8 cellular contexts compared by ENCODE assay signal in genomic region chr10:96556003-96556402, GRCh38. TPM values are rescaled to one million over a fixed set of nuclear protein-coding genes. Genes with fewer than 3 reads are reported as not detected.
DNase-seq lines count a peak whose midpoint lies in the region; ATAC-seq and TF ChIP-seq lines count a peak whose summit lies in the region.

No MANE protein-coding gene starts in this region.

- H3K9me3 ChIP-seq in SU-DHL-6 (ENCODE audit: insufficient read depth, low read length) (no peaks in the 10 kb centered on the region), heart right ventricle (no peaks in the 10 kb centered on the region)

- WGBS in heart right ventricle, 2 donors = 43 to 66% methylated on average over 1 of the region's 1 CpG

- H3K4me1 ChIP-seq in heart right ventricle = peaks cover 0 to 3% (median 0%) of the 10 kb centered on the region in 9 donors

- DNase-seq in AG04449 (ENCODE audit: low read depth, low spot score) (no peak), GM13976 (ENCODE audit: low spot score) (no peak), heart right ventricle (no peak), glutamatergic neuron (no peak)
- DNase-seq in NK-92 treated with Interleukin-12 subunit alpha and Interleukin-12 subunit beta, amount 100 ng/mL, for 24 hours (lab: John Stamatoyannopoulos, UW) = no peak
- DNase-seq in activated T-cell treated with anti-CD3 and anti-CD28 coated beads, Interleukin-2, amount 50 U/mL, for 24 hours = no peak

- H3K36me3 Mint-ChIP-seq in glutamatergic neuron (ENCODE audit: unreplicated experiment) = no peaks in the 10 kb centered on the region
- peaks cover 17% of the 10 kb centered on the region for H3K36me3 Mint-ChIP-seq in activated T-cell treated with anti-CD3 and anti-CD28 coated beads, Interleukin-2, amount 50 U/mL, for 24 hours (ENCODE audit: low read depth)

- ATAC-seq in heart right ventricle (peak in 1 of 8 donors; percentile 33), HG03025 (IDR thresholded peaks at IDR 0.05; ENCODE audit: low FRiP score, unreplicated experiment) (no peak)

- H3K27ac ChIP-seq in SU-DHL-6 (ENCODE audit: low read depth, low read length) (no peak overlapping the region), heart right ventricle (no peak overlapping the region)

- peak; percentile 16 for TF ChIP-seq CTCF in AG04449 (IDR thresholded peaks at IDR 0.05; ENCODE audit: insufficient read depth, low read length, missing control alignments)
- peak; percentile 19 for TF ChIP-seq CTCF in GM13976 (IDR thresholded peaks at IDR 0.05; ENCODE audit: borderline replicate concordance, control extremely low read depth, extremely low read depth, insufficient read depth, missing control alignments)
- TF ChIP-seq CTCF in SU-DHL-6 (IDR thresholded peaks at IDR 0.05; ENCODE audit: insufficient read depth, low read length, poor library complexity, severe bottlenecking) = peak; percentile 28
- peak in 8 of 9 donors; percentile 15 to 66 (median 51) for TF ChIP-seq CTCF in heart right ventricle (IDR thresholded peaks at IDR 0.05)
- no peak for TF ChIP-seq CTCF in glutamatergic neuron (IDR thresholded peaks at IDR 0.05; ENCODE audit: partially characterized antibody, unreplicated experiment)

- H3K9ac ChIP-seq in SU-DHL-6 (ENCODE audit: low read length) = no peak overlapping the region

- CTCF ChIA-PET in AG04449 (lab: Yijun Ruan, JAX) = interaction anchor here (0.6 to 2.9 kb wide), 8 partner anchors 10 to 185 kb away, joined by 3 to 17 read pairs (median 8); partner anchors contain the start of gene TLL2

- H2AFZ ChIP-seq in SU-DHL-6 (ENCODE audit: low read depth, low read length, severe bottlenecking) = no peak overlapping the region

- H3K27me3 Mint-ChIP-seq in glutamatergic neuron (ENCODE audit: unreplicated experiment) = no peaks in the 10 kb centered on the region
- H3K27me3 Mint-ChIP-seq in activated T-cell treated with anti-CD3 and anti-CD28 coated beads, Interleukin-2, amount 50 U/mL, for 24 hours = no peaks in the 10 kb centered on the region

- H3K4me1 Mint-ChIP-seq in glutamatergic neuron (ENCODE audit: low read depth, unreplicated experiment) = peaks cover 3% of the 10 kb centered on the region
- no peaks in the 10 kb centered on the region for H3K4me1 Mint-ChIP-seq in activated T-cell treated with anti-CD3 and anti-CD28 coated beads, Interleukin-2, amount 50 U/mL, for 24 hours (ENCODE audit: low read depth)

- no peaks in the 10 kb centered on the region for H3K27me3 ChIP-seq in SU-DHL-6 (ENCODE audit: low read length)
- no peaks in the 10 kb centered on the region for H3K27me3 ChIP-seq in heart right ventricle

- H3K36me3 ChIP-seq in SU-DHL-6 (ENCODE audit: low read length) (peaks cover 35% of the 10 kb centered on the region; the same call in 1 of the 2 replicates), heart right ventricle (peaks cover 0 to 90% (median 32%) of the 10 kb centered on the region in 9 donors)

- peaks cover 2% of the 10 kb centered on the region for H3K9me3 Mint-ChIP-seq in glutamatergic neuron (ENCODE audit: unreplicated experiment)
- H3K9me3 Mint-ChIP-seq in activated T-cell treated with anti-CD3 and anti-CD28 coated beads, Interleukin-2, amount 50 U/mL, for 24 hours = no peaks in the 10 kb centered on the region

- no peaks in the 10 kb centered on the region for H3K79me2 ChIP-seq in SU-DHL-6 (ENCODE audit: insufficient read depth, low read length)

- in situ Hi-C loops in GM13976 (cut with MboI; ENCODE audit: low sequenced_read_pairs, unreplicated experiment) = no loop called here

- intact Hi-C loops in heart right ventricle (cut with DNase I) = loop anchor here in 1 of 10 donors (10.0 kb wide), 1 partner anchor 161 kb away; no protein-coding TSS in a partner anchor

- H3K4me3 Mint-ChIP-seq in glutamatergic neuron (ENCODE audit: unreplicated experiment) = no peak overlapping the region
- no peak overlapping the region for H3K4me3 Mint-ChIP-seq in activated T-cell treated with anti-CD3 and anti-CD28 coated beads, Interleukin-2, amount 50 U/mL, for 24 hours

- no peaks in the 10 kb centered on the region for H3K9me2 ChIP-seq in SU-DHL-6 (replicated peaks; ENCODE audit: insufficient read depth, low read length)

- H3K4me3 ChIP-seq in AG04449 (ENCODE audit: low read depth, low read length) (no peak overlapping the region), SU-DHL-6 (ENCODE audit: insufficient read depth, low read length, poor library complexity, severe bottlenecking) (no peak overlapping the region), heart right ventricle (no peak overlapping the region)

- no peak overlapping the region for H3K27ac Mint-ChIP-seq in glutamatergic neuron (ENCODE audit: unreplicated experiment)
- H3K27ac Mint-ChIP-seq in activated T-cell treated with anti-CD3 and anti-CD28 coated beads, Interleukin-2, amount 50 U/mL, for 24 hours = no peak overlapping the region

- H4K20me1 ChIP-seq in SU-DHL-6 (ENCODE audit: low read depth, low read length) = no peaks in the 10 kb centered on the region

- H3K4me2 ChIP-seq in SU-DHL-6 (ENCODE audit: low read depth, low read length, poor library complexity, severe bottlenecking) = no peak overlapping the region

- H3F3A ChIP-seq in SU-DHL-6 (ENCODE audit: insufficient read depth) = peaks cover 8% of the 10 kb centered on the region

- POLR2A ChIA-PET in AG04449 (lab: Yijun Ruan, JAX) = interaction anchor here (0.6 kb wide), 1 partner anchor 24 kb away, joined by 3 read pairs; no protein-coding TSS in a partner anchor

RNA-seq across cellular contexts. Expression of gene TM9SF3, which starts 30.8 kb away (rescaled TPM):
- total RNA-seq in heart right ventricle (10 to 100 TPM; 50.7 to 83.9 (median 62.4) TPM), glutamatergic neuron (ENCODE audit: unreplicated experiment) (99.1 TPM)
- polyA plus RNA-seq in heart right ventricle = 10 to 100 TPM; 17.5 to 23.2 TPM

RNA-seq across cellular contexts. Expression of gene TLL2, which starts 42.3 kb away (rescaled TPM):
- total RNA-seq in heart right ventricle (1 to 10 TPM; 2.8 to 9.2 (median 6.9) TPM), glutamatergic neuron (ENCODE audit: unreplicated experiment) (0.17 TPM)
- polyA plus RNA-seq in heart right ventricle = 1 to 10 TPM; 2.3 to 8.4 TPM
